Comparison of ENCODE assay signal across 11 cellular contexts in the genomic region with DNA sequence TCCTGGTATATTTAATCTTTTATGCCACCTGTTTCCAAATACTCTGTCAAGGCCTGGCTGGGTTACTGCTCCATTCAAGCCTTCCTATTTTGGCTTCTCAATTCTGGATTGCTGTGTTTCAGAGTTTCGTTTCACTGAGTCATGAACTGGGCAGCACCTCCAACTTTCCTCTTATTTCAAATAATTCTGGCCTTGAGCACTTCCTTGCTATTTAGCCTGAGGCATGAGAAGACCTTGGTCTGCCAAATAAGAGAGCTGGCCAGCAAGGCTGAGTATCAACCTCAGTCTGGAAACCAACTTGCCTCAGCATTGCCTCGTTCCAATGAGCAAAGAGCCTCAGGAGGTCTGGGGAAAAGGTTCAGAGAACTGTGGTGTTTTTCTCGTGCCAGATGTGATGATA.
DNase-seq lines count a peak whose midpoint lies in the region; ATAC-seq and TF ChIP-seq lines count a peak whose summit lies in the region.
"Had no signal": no experiment of that assay in that cellular context is flagged by ENCODE, and none has a peak within 500 bp of the region (broad histone marks: within the 10 kb centered on the region; RNA-seq: fewer than 3 reads in every experiment).

No MANE protein-coding gene starts in this region.

- ATAC-seq in GM19397 (IDR thresholded peaks at IDR 0.05; ENCODE audit: unreplicated experiment) (no peak), HG02763 (IDR thresholded peaks at IDR 0.05; ENCODE audit: unreplicated experiment) (no peak), T-helper 17 cell (no peak)

- H3K4me3 ChIP-seq in MG63, result no peak overlapping the region

- H3K27me3 ChIP-seq in MG63, result no peaks in the 10 kb centered on the region

- H3K4me1 Mint-ChIP-seq in T-helper 17 cell (peaks cover 4% of the 10 kb centered on the region), progenitor cell of endocrine pancreas (ENCODE audit: low read depth) (no peaks in the 10 kb centered on the region)
- H3K4me1 Mint-ChIP-seq: neural crest cell had no signal

- H3K27ac Mint-ChIP-seq in T-helper 17 cell (no peak overlapping the region), progenitor cell of endocrine pancreas (no peak overlapping the region)

- peak; percentile 95 for DNase-seq in AG09319 (ENCODE audit: extremely low read depth, low read depth)
- DNase-seq in MG63, result peak; percentile 95
- DNase-seq in dedifferentiated amniotic fluid mesenchymal stem cell (ENCODE audit: extremely low spot score), result peak; percentile 68
- DNase-seq in myocyte (ENCODE audit: low read depth), result peak; percentile 78
- DNase-seq in T-helper 17 cell, result no peak
- DNase-seq in progenitor cell of endocrine pancreas (ENCODE audit: low spot score, unreplicated experiment), result no peak
- DNase-seq: CD4-positive, CD25-positive, alpha-beta regulatory T cell; NCI-H1694 treated with DMSO at 0.1 percent for 48 hours had no signal

- H3K36me3 Mint-ChIP-seq in T-helper 17 cell (ENCODE audit: low read depth) (no peaks in the 10 kb centered on the region), progenitor cell of endocrine pancreas (ENCODE audit: insufficient read depth) (no peaks in the 10 kb centered on the region)
- H3K36me3 Mint-ChIP-seq: CD4-positive, CD25-positive, alpha-beta regulatory T cell had no signal

- H3K9me3 ChIP-seq in MG63 (peaks cover 4% of the 10 kb centered on the region), T-helper 17 cell (ENCODE audit: control insufficient read depth, low read length, poor library complexity, severe bottlenecking) (no peaks in the 10 kb centered on the region)

- TF ChIP-seq CTCF in AG09319 (IDR thresholded peaks at IDR 0.05; ENCODE audit: low read depth, low read length), result no peak
- no peak for TF ChIP-seq CTCF in progenitor cell of endocrine pancreas (IDR thresholded peaks at IDR 0.05; ENCODE audit: unreplicated experiment)

- no peaks in the 10 kb centered on the region for H3K36me3 ChIP-seq in MG63

- H3K9me3 Mint-ChIP-seq in progenitor cell of endocrine pancreas (ENCODE audit: low read depth), result peaks cover 15% of the 10 kb centered on the region

- H3K4me3 Mint-ChIP-seq in T-helper 17 cell (no peak overlapping the region), progenitor cell of endocrine pancreas (ENCODE audit: low read depth) (no peak overlapping the region)
- H3K4me3 Mint-ChIP-seq: CD4-positive, CD25-positive, alpha-beta regulatory T cell; neural crest cell had no signal

- H3K27me3 Mint-ChIP-seq in T-helper 17 cell, result no peaks in the 10 kb centered on the region
- no peaks in the 10 kb centered on the region for H3K27me3 Mint-ChIP-seq in progenitor cell of endocrine pancreas
- H3K27me3 Mint-ChIP-seq: CD4-positive, CD25-positive, alpha-beta regulatory T cell had no signal

Comparison
In these comparisons a context has a peak if more than half of its experiments do, and no peak if none do; other contexts are left out.
1. DNase-seq: peak in AG09319 (single experiment), MG63 (single experiment), dedifferentiated amniotic fluid mesenchymal stem cell (single experiment) and myocyte (single experiment); none in T-helper 17 cell (0 of 3) and progenitor cell of endocrine pancreas (single experiment).